8 cellular contexts compared by ENCODE assay signal in genomic region chr2:207144191-207144795, GRCh38. TPM values are rescaled to one million over a fixed set of nuclear protein-coding genes. Genes with fewer than 3 reads are reported as not detected.
DNase-seq lines count a peak whose midpoint lies in the region; ATAC-seq and TF ChIP-seq lines count a peak whose summit lies in the region.

No MANE protein-coding gene starts in this region.

- peak overlapping the region; percentile 67 for H3K27ac ChIP-seq in ACC112 (ENCODE audit: low read depth, low read length)
- H3K27ac ChIP-seq in colonic mucosa: peak overlapping the region; percentile 59

- no peak for ATAC-seq in GM18868 (IDR thresholded peaks at IDR 0.05; ENCODE audit: unreplicated experiment)

- peaks cover 4% of the 10 kb centered on the region for H3K36me3 Mint-ChIP-seq in neural crest cell (ENCODE audit: low read depth)

- no peak overlapping the region for H2AFZ ChIP-seq in ACC112 (ENCODE audit: low read length, unreplicated experiment)

- H3K79me2 ChIP-seq in ACC112 (ENCODE audit: control insufficient read depth, insufficient read depth, low read length, unreplicated experiment): peaks cover 99% of the 10 kb centered on the region

- H3K27ac Mint-ChIP-seq in neural crest cell (ENCODE audit: unreplicated experiment): peak overlapping the region; percentile 3

- peaks cover 75% of the 10 kb centered on the region for H3K4me1 ChIP-seq in ACC112 (ENCODE audit: control insufficient read depth, insufficient read depth, low read length, unreplicated experiment)
- no peaks in the 10 kb centered on the region for H3K4me1 ChIP-seq in colonic mucosa

- no peaks in the 10 kb centered on the region for H3K9me3 Mint-ChIP-seq in neural crest cell

- no peaks in the 10 kb centered on the region for H3K27me3 Mint-ChIP-seq in neural crest cell (ENCODE audit: low read depth)

- H3K4me3 ChIP-seq in ACC112 (ENCODE audit: low read depth, low read length) (peak overlapping the region; percentile 60; the same call in 1 of the 2 replicates), colonic mucosa (no peak overlapping the region)

- peak; percentile 56 for DNase-seq in KBM-7
- DNase-seq in colonic mucosa: no peak
- no peak for DNase-seq in neural crest cell (ENCODE audit: low read depth, low spot score)
- no peak for DNase-seq in H4 (ENCODE audit: low spot score)
- no peak for DNase-seq in NCI-H1048 (lab: John Stamatoyannopoulos, UW)
- no peak for DNase-seq in DMS153 (lab: John Stamatoyannopoulos, UW)

- in situ Hi-C loops in KBM-7 (cut with MboI; ENCODE audit: low pct_unique_long_range_greater_than_20kb, low sequenced_read_pairs): no loop called here

- no peaks in the 10 kb centered on the region for H3K9me3 ChIP-seq in colonic mucosa

- no peaks in the 10 kb centered on the region for H3K27me3 ChIP-seq in ACC112 (ENCODE audit: insufficient read depth, low read length)
- no peaks in the 10 kb centered on the region for H3K27me3 ChIP-seq in colonic mucosa

- H3K4me1 Mint-ChIP-seq in neural crest cell: peaks cover 52% of the 10 kb centered on the region

- intact Hi-C loops in colonic mucosa (cut with DNase I): no loop called here

- H3K9ac ChIP-seq in colonic mucosa (ENCODE audit: low read depth in 2 of 2, low read length in 2 of 2): peak overlapping the region in 1 of 2 donors; percentile 38

- TF ChIP-seq CTCF in colonic mucosa (IDR thresholded peaks at IDR 0.05) (no peak), neural crest cell (conservative IDR thresholded peaks at IDR 0.05) (no peak)

- H3K36me3 ChIP-seq in ACC112 (ENCODE audit: insufficient read depth, low read length) (peaks cover 38% of the 10 kb centered on the region), colonic mucosa (no peaks in the 10 kb centered on the region)

- H3K4me3 Mint-ChIP-seq in neural crest cell: peak overlapping the region; percentile 38

RNA-seq across cellular contexts. Expression of gene KLF7, which starts 21.5 kb away (rescaled TPM):
- total RNA-seq in colonic mucosa (10 to 100 TPM in 1 of 2 donors, 1 to 10 TPM in 1; 4.7 to 12.9 TPM), neural crest cell (17.4 and 18.4 TPM in 2 replicates)
- 2.6 and 6.8 TPM in 2 replicates for total RNA-seq in H4 (2014; rRNA removed; shearing (Covaris generic))
